24 cellular contexts compared by ENCODE assay signal in genomic region chr7:107353701-107354100, GRCh38.
A peak's percentile ranks its signal among the peaks of the same experiment; 100 is the strongest.
DNase-seq lines count a peak whose midpoint lies in the region; ATAC-seq and TF ChIP-seq lines count a peak whose summit lies in the region.
"Had no signal": no experiment of that assay in that cellular context is flagged by ENCODE, and none has a peak within 500 bp of the region (broad histone marks: within the 10 kb centered on the region; RNA-seq: fewer than 3 reads in every experiment).

No MANE protein-coding gene starts in this region.

- H3K36me3 ChIP-seq in adipocyte (ENCODE audit: control insufficient read depth, insufficient read depth, low read length, severe bottlenecking) = no peaks in the 10 kb centered on the region

- POLR2A ChIA-PET in RWPE1 (lab: Yijun Ruan, JAX; ENCODE audit: low non-redundant PET) = no interaction called here

- CTCF ChIA-PET in RWPE1 (lab: Yijun Ruan, JAX) = no interaction called here

- peak; percentile 23 for DNase-seq in EL
- DNase-seq in adipocyte (ENCODE audit: low read depth) = peak; percentile 23
- DNase-seq in iris pigment epithelial cell (ENCODE audit: low read depth) = peak; percentile 22
- DNase-seq in RWPE1 (ENCODE audit: low spot score) = no peak
- no peak for DNase-seq in sciatic nerve (ENCODE audit: low spot score)
- no peak for DNase-seq in NCI-H69 (lab: John Stamatoyannopoulos, UW)
- DNase-seq: CD4-positive, alpha-beta T cell; DMS53; GDM1; Karpas-422; NCI-H1092 treated with DMSO at 0.1 percent for 48 hours; NCI-H1436; NCI-H187; NCI-H2081 treated with DMSO at 0.1 percent for 48 hours; NCI-H2171 treated with DMSO at 0.1 percent for 48 hours; NCI-H524 treated with DMSO at 0.1 percent for 48 hours; NCI-H82; PC-9; RPMI8226; SHP77; T-helper 1 cell had no signal

- ATAC-seq in sciatic nerve = no peak
- ATAC-seq in HG03442 (IDR thresholded peaks at IDR 0.05; ENCODE audit: unreplicated experiment) = no peak
- ATAC-seq: HCT116 had no signal

- intact Hi-C loops in sciatic nerve (cut with DNase I) = no loop called here

- H3K9ac ChIP-seq in adipocyte (ENCODE audit: low read length) = no peak overlapping the region
- H3K9ac ChIP-seq: BLaER1 had no signal

- H3K27ac ChIP-seq in RWPE1 = no peak overlapping the region
- H3K27ac ChIP-seq: BLaER1, PC-9 had no signal

- no peaks in the 10 kb centered on the region for H3K27me3 ChIP-seq in adipocyte (replicated peaks; ENCODE audit: control insufficient read depth, insufficient read depth, low read length)
- H3K27me3 ChIP-seq: BLaER1 had no signal

- H3K4me3 ChIP-seq in adipocyte (ENCODE audit: low read length) = no peak overlapping the region
- H3K4me3 ChIP-seq: BLaER1, PC-9 had no signal

- peaks cover 9% of the 10 kb centered on the region for H3K4me1 ChIP-seq in adipocyte (ENCODE audit: control insufficient read depth, insufficient read depth, low read length)
- H3K4me1 ChIP-seq: BLaER1 had no signal

- no peak for TF ChIP-seq CTCF in RWPE1 (conservative IDR thresholded peaks at IDR 0.05; ENCODE audit: low read depth)

- no peaks in the 10 kb centered on the region for H3K9me3 ChIP-seq in adipocyte (ENCODE audit: control insufficient read depth, low read length)
- H3K9me3 ChIP-seq: BLaER1 had no signal

Comparison
In these comparisons a context has a peak if more than half of its experiments do, and no peak if none do; other contexts are left out.
1. DNase-seq: peak in EL (single experiment), adipocyte (single experiment) and iris pigment epithelial cell (single experiment); none in RWPE1 (single experiment), sciatic nerve (single experiment) and NCI-H69 (single experiment).